Comparison of ENCODE assay signal across 1 cellular context in the genomic region with DNA sequence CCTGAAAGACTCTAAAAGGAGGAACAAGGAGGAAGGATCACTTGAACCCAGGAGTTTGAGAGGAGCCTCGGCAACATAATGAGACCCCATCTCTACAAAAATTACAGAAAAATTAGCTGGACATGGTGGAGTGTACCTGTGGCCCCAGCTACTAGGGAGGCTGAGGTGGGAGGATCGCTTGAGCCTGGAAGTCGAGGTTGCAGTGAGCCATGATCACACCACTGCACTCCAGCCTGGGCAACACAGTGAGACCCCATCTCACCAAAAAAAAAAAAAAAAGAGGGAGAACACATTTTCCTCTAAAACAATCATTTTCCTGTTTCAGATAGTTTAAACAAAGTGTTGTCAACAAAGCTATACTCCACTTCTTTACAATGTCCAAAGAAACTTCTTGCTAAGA.
TF ChIP-seq lines count a peak whose summit lies in the region.

No MANE protein-coding gene starts in this region.

TF ChIP-seq in GM12878, 131 proteins besides CTCF, POLR2A, EP300 and RAD21:
- TF ChIP-seq IRF3 (IDR thresholded peaks at IDR 0.05) (no peak), ZBTB11 (CRISPR knock-in tag; IDR thresholded peaks at IDR 0.05) (no peak), REST (IDR thresholded peaks at IDR 0.05; ENCODE audit: low read depth, low read length) (no peak), ESRRA (IDR thresholded peaks at IDR 0.05; ENCODE audit: low read length) (no peak), SREBF1 (IDR thresholded peaks at IDR 0.05; ENCODE audit: low read length) (no peak), PAX5 (IDR thresholded peaks at IDR 0.05; ENCODE audit: borderline replicate concordance, low read depth, low read length) (no peak), POU2F2 (IDR thresholded peaks at IDR 0.05; ENCODE audit: borderline replicate concordance, low read depth, low read length) (no peak)
- TF ChIP-seq, protein P1, sequence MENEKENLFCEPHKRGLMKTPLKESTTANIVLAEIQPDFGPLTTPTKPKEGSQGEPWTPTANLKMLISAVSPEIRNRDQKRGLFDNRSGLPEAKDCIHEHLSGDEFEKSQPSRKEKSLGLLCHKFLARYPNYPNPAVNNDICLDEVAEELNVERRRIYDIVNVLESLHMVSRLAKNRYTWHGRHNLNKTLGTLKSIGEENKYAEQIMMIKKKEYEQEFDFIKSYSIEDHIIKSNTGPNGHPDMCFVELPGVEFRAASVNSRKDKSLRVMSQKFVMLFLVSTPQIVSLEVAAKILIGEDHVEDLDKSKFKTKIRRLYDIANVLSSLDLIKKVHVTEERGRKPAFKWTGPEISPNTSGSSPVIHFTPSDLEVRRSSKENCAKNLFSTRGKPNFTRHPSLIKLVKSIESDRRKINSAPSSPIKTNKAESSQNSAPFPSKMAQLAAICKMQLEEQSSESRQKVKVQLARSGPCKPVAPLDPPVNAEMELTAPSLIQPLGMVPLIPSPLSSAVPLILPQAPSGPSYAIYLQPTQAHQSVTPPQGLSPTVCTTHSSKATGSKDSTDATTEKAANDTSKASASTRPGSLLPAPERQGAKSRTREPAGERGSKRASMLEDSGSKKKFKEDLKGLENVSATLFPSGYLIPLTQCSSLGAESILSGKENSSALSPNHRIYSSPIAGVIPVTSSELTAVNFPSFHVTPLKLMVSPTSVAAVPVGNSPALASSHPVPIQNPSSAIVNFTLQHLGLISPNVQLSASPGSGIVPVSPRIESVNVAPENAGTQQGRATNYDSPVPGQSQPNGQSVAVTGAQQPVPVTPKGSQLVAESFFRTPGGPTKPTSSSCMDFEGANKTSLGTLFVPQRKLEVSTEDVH (IDR thresholded peaks at IDR 0.05; ENCODE audit: low read depth, partially characterized antibody): no peak
- TF ChIP-seq, protein P2, sequence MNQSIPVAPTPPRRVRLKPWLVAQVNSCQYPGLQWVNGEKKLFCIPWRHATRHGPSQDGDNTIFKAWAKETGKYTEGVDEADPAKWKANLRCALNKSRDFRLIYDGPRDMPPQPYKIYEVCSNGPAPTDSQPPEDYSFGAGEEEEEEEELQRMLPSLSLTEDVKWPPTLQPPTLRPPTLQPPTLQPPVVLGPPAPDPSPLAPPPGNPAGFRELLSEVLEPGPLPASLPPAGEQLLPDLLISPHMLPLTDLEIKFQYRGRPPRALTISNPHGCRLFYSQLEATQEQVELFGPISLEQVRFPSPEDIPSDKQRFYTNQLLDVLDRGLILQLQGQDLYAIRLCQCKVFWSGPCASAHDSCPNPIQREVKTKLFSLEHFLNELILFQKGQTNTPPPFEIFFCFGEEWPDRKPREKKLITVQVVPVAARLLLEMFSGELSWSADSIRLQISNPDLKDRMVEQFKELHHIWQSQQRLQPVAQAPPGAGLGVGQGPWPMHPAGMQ (IDR thresholded peaks at IDR 0.05; ENCODE audit: borderline replicate concordance): no peak
